In the genomic region with DNA sequence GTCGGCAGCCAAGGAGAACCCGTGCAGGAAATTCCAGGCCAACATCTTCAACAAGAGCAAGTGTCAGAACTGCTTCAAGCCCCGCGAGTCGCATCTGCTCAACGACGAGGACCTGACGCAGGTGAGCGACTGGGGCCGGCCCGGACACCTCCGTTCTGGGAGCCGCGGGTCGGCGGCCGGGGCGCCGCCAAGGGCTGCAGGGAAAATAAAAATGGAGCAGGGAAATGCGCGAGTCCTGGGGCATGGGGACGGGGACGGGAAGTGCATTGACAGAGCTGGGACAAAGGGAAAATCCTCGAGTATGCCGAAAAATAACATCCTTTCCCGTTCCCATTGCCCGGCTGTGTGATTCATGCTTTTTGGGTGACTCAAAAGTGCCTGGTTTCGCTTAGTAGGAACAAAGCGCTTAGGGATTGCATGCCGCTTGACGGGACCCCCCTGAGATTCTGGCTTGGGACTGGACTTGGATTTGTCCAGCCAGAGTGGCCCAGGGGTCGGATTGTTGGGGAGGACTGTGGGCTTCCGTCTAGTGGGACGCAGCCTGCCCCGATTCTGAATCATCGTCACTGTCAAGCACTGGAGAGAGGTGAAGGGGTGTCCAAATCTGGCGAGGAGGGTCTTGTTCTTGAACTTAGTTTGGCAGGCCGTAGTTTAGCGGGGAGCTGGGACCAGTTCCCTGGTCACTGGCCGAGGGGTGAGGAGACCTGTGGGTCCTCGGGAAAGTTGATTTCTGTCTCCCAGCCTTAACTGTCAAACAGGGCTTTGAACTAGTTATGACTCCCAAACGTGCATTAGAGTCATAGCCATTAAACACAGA, we compare ENCODE assay signal across 8 cellular contexts. TPM values are rescaled to one million over a fixed set of nuclear protein-coding genes. Genes with fewer than 3 reads are reported as not detected.
DNase-seq lines count a peak whose midpoint lies in the region; ATAC-seq and TF ChIP-seq lines count a peak whose summit lies in the region.

No MANE protein-coding gene starts in this region.

- DNase-seq in cardiac septum (ENCODE audit: low spot score) (peak; percentile 75), left ventricle myocardium superior (no peak), T-helper 17 cell (no peak), dorsolateral prefrontal cortex (peak in 4 of 10 donors; percentile 32 to 61 (median 36)), mucosa of descending colon (peak in 2 of 3 donors; percentile 44 to 62), transverse colon (no peak), inferior parietal cortex (ENCODE audit: extremely low spot score) (no peak)

- no peak for TF ChIP-seq EP300 in transverse colon (IDR thresholded peaks at IDR 0.05; ENCODE audit: low read depth)

- peak overlapping the region; percentile 89 for H3K27ac Mint-ChIP-seq in T-helper 17 cell

- H3K36me3 ChIP-seq in mucosa of descending colon (ENCODE audit: low read depth) (no peaks in the 10 kb centered on the region), transverse colon (no peaks in the 10 kb centered on the region)

- H3K4me1 Mint-ChIP-seq in T-helper 17 cell: peaks cover 46% of the 10 kb centered on the region

- H3K27ac ChIP-seq in dorsolateral prefrontal cortex (peak overlapping the region in 58 of 59 donors; percentile 10 to 90 (median 77)), transverse colon (peak overlapping the region; percentile 85 to 90 (median 86))

- intact Hi-C loops in cardiac septum (cut with DNase I) (loop anchor here (5.0 kb wide), 1 partner anchor 74 kb away; no protein-coding TSS in a partner anchor), left ventricle myocardium superior (cut with micrococcal nuclease) (no loop called here), dorsolateral prefrontal cortex (cut with DNase I) (loop anchor here in 1 of 2 donors (2.0 to 10.0 kb wide), 3 partner anchors 20 to 62 kb away; no protein-coding TSS in a partner anchor), mucosa of descending colon (cut with DNase I, micrococcal nuclease) (no loop called here), transverse colon (cut with DNase I; ENCODE audit: low total_unique reads) (no loop called here)

- ATAC-seq in left ventricle myocardium superior (no peak), T-helper 17 cell (no peak), mucosa of descending colon (peak; percentile 1), GM21447 (IDR thresholded peaks at IDR 0.05; ENCODE audit: unreplicated experiment) (no peak)

- H3K4me3 ChIP-seq in dorsolateral prefrontal cortex: peak overlapping the region; percentile 36 to 89 (median 77)
- H3K4me3 ChIP-seq in mucosa of descending colon: peak overlapping the region; percentile 48
- H3K4me3 ChIP-seq in transverse colon: peak overlapping the region; percentile 29 to 84 (median 64)

- H3K9me3 ChIP-seq in T-helper 17 cell (ENCODE audit: control insufficient read depth, low read length, poor library complexity, severe bottlenecking) (no peaks in the 10 kb centered on the region), mucosa of descending colon (no peaks in the 10 kb centered on the region), transverse colon (no peaks in the 10 kb centered on the region)

- peaks cover 4% of the 10 kb centered on the region for H3K27me3 Mint-ChIP-seq in T-helper 17 cell

- H3K4me1 ChIP-seq in mucosa of descending colon (ENCODE audit: low read depth): peaks cover 29% of the 10 kb centered on the region
- H3K4me1 ChIP-seq in transverse colon: peaks cover 17 to 53% (median 42%) of the 10 kb centered on the region in 4 donors

- TF ChIP-seq CTCF in dorsolateral prefrontal cortex (IDR thresholded peaks at IDR 0.05 in 54 of 56, conservative IDR thresholded peaks at IDR 0.05 in 2 of 56; ENCODE audit: low read depth in 1 of 56, partially characterized antibody in 56 of 56): no peak
- TF ChIP-seq CTCF in mucosa of descending colon (IDR thresholded peaks at IDR 0.05): no peak
- TF ChIP-seq CTCF in transverse colon (IDR thresholded peaks at IDR 0.05): no peak

- H3K27me3 ChIP-seq in dorsolateral prefrontal cortex (no peaks in the 10 kb centered on the region), transverse colon (no peaks in the 10 kb centered on the region)

- no peak for TF ChIP-seq POLR2A in transverse colon (IDR thresholded peaks at IDR 0.05)

- WGBS in transverse colon (ENCODE audit: low coverage in 1 of 2), 2 donors: 0 to 1% methylated on average over 2 to 40 of the region's 42 CpGs

- peak overlapping the region; percentile 94 for H3K4me3 Mint-ChIP-seq in T-helper 17 cell

- in situ Hi-C loops in transverse colon (cut with MboI; ENCODE audit: low pct_ligation_motif_present in 1 of 4, low pct_unique_long_range_greater_than_20kb in 1 of 4, low sequenced_read_pairs in 3 of 4): no loop called here

- H3K36me3 Mint-ChIP-seq in T-helper 17 cell (ENCODE audit: low read depth): no peaks in the 10 kb centered on the region

RNA-seq across cellular contexts. Expression of a gene that starts 0.8 kb away (rescaled TPM):
- total RNA-seq in cardiac septum (554 TPM), left ventricle myocardium superior (335 TPM), T-helper 17 cell (100 to 1,000 TPM; 268 to 269 TPM), dorsolateral prefrontal cortex (100 to 1,000 TPM; 402 to 682 (median 476) TPM), mucosa of descending colon (100 to 1,000 TPM; 150 to 249 (median 231) TPM), transverse colon (100 to 1,000 TPM; 124 to 368 (median 158) TPM)

Comparison
In these comparisons a context has a peak if more than half of its experiments do, and no peak if none do; other contexts are left out.
1. DNase-seq: peak in cardiac septum (single experiment) and mucosa of descending colon (2 of 3); none in left ventricle myocardium superior (single experiment), T-helper 17 cell (0 of 3), transverse colon (single experiment) and inferior parietal cortex (single experiment).
2. Peak in every context shown above with its lines, with median percentiles within 50 percentile points of each other: H3K4me3 ChIP-seq.